Comparison of ENCODE assay signal across 8 cellular contexts in genomic region chr2:23381084-23381483, GRCh38. TPM values are rescaled to one million over a fixed set of nuclear protein-coding genes. Genes with fewer than 3 reads are reported as not detected.
DNase-seq lines count a peak whose midpoint lies in the region; ATAC-seq and TF ChIP-seq lines count a peak whose summit lies in the region.

No MANE protein-coding gene starts in this region.

- peaks cover 10% of the 10 kb centered on the region for H3K4me1 ChIP-seq in DOHH2 (ENCODE audit: control insufficient read depth, low read length)
- H3K4me1 ChIP-seq in KMS-11 (ENCODE audit: low read depth, poor library complexity, severe bottlenecking), result peaks cover 41% of the 10 kb centered on the region
- peaks cover 3% of the 10 kb centered on the region for H3K4me1 ChIP-seq in upper lobe of right lung

- H3K9me3 ChIP-seq in DOHH2 (ENCODE audit: control insufficient read depth, insufficient read depth, low read length) (no peaks in the 10 kb centered on the region), upper lobe of right lung (no peaks in the 10 kb centered on the region)

- H3K36me3 ChIP-seq in DOHH2 (ENCODE audit: control insufficient read depth, low read length) (no peaks in the 10 kb centered on the region), KMS-11 (ENCODE audit: insufficient read depth) (no peaks in the 10 kb centered on the region), upper lobe of right lung (no peaks in the 10 kb centered on the region)

- no peak for TF ChIP-seq CTCF in DOHH2 (IDR thresholded peaks at IDR 0.05; ENCODE audit: low read depth, low read length, poor library complexity, severe bottlenecking)
- TF ChIP-seq CTCF in KMS-11 (conservative IDR thresholded peaks at IDR 0.05; ENCODE audit: low read depth, low read length), result no peak
- no peak for TF ChIP-seq CTCF in foreskin fibroblast (IDR thresholded peaks at IDR 0.05; ENCODE audit: low read depth, low read length)
- TF ChIP-seq CTCF in upper lobe of right lung (IDR thresholded peaks at IDR 0.05), result no peak

- no peaks in the 10 kb centered on the region for H3F3A ChIP-seq in DOHH2 (ENCODE audit: control insufficient read depth, insufficient read depth)

- intact Hi-C loops in upper lobe of right lung (cut with DNase I), result no loop called here

- H3K79me2 ChIP-seq in DOHH2 (ENCODE audit: control insufficient read depth, low read length) (no peaks in the 10 kb centered on the region), KMS-11 (ENCODE audit: insufficient read depth, low read depth) (no peaks in the 10 kb centered on the region)

- H4K20me1 ChIP-seq in DOHH2 (ENCODE audit: control insufficient read depth, insufficient read depth, low read depth, low read length) (no peaks in the 10 kb centered on the region), KMS-11 (ENCODE audit: insufficient read depth) (no peaks in the 10 kb centered on the region)

- H3K27me3 ChIP-seq in DOHH2 (ENCODE audit: control insufficient read depth, low read length), result peaks cover 22% of the 10 kb centered on the region
- peaks cover 32% of the 10 kb centered on the region for H3K27me3 ChIP-seq in KMS-11 (ENCODE audit: insufficient read depth, low read depth)
- peaks cover 3% of the 10 kb centered on the region for H3K27me3 ChIP-seq in upper lobe of right lung

- H3K4me2 ChIP-seq in DOHH2 (ENCODE audit: low read length) (peak overlapping the region; percentile 38), KMS-11 (peak overlapping the region; percentile 83)

- H3K27ac ChIP-seq in DOHH2 (ENCODE audit: low read depth, low read length), result no peak overlapping the region
- H3K27ac ChIP-seq in KMS-11, result no peak overlapping the region
- H3K27ac ChIP-seq in upper lobe of right lung, result peak overlapping the region; percentile 53

- DNase-seq in foreskin fibroblast (peak; percentile 60 to 77), upper lobe of right lung (peak; percentile 86)

- no peak overlapping the region for H2AFZ ChIP-seq in KMS-11 (ENCODE audit: low read depth)

- no peaks in the 10 kb centered on the region for H3K9me2 ChIP-seq in DOHH2 (replicated peaks; ENCODE audit: control insufficient read depth, low read length)

- no peak overlapping the region for H3K9ac ChIP-seq in KMS-11

- 0 out of 3 replicates have a peak, but pooled peaks have one; percentile 13 for ATAC-seq in SK-N-SH treated with all-trans-retinoic acid at 6 μM for 48 hours
- ATAC-seq in upper lobe of right lung, result peak; percentile 56
- ATAC-seq in HG03196 (IDR thresholded peaks at IDR 0.05; ENCODE audit: unreplicated experiment), result no peak
- ATAC-seq in GM21737 (IDR thresholded peaks at IDR 0.05; ENCODE audit: unreplicated experiment), result no peak
- no peak for ATAC-seq in HG02840 (IDR thresholded peaks at IDR 0.05; ENCODE audit: low FRiP score, unreplicated experiment)

- peak overlapping the region; percentile 36 for H3K4me3 ChIP-seq in DOHH2 (ENCODE audit: low read length)
- H3K4me3 ChIP-seq in KMS-11 (IDR thresholded peaks at IDR 0.05; ENCODE audit: insufficient read depth, low read depth, low read length), result no peak overlapping the region
- H3K4me3 ChIP-seq in foreskin fibroblast (ENCODE audit: low read depth in 1 of 2, low read length in 2 of 2), result no peak overlapping the region
- peak overlapping the region; percentile 12 for H3K4me3 ChIP-seq in upper lobe of right lung

TF ChIP-seq in SK-N-SH treated with all-trans-retinoic acid at 6 μM for 48 hours, 23 proteins besides CTCF, POLR2A, EP300 and RAD21:
- TF ChIP-seq TCF4 (CRISPR knock-in tag; IDR thresholded peaks at IDR 0.05; ENCODE audit: borderline replicate concordance) (no peak), ISL1 (CRISPR knock-in tag; IDR thresholded peaks at IDR 0.05) (peak; percentile 51)

RNA-seq across cellular contexts. Expression of gene KLHL29, which starts 3.9 kb away (rescaled TPM):
- total RNA-seq in upper lobe of right lung, result 15.1 TPM

Comparison
In these comparisons a context has a peak if more than half of its experiments do, and no peak if none do; other contexts are left out.
1. H3K4me3 ChIP-seq: peak in DOHH2 (single experiment) and upper lobe of right lung (single experiment); none in KMS-11 (single experiment) and foreskin fibroblast (0 of 2).
2. ATAC-seq: peak in SK-N-SH treated with all-trans-retinoic acid at 6 μM for 48 hours (single experiment) and upper lobe of right lung (single experiment); none in HG03196 (single experiment), GM21737 (single experiment) and HG02840 (single experiment).